1 cellular context compared by ENCODE assay signal in the genomic region with DNA sequence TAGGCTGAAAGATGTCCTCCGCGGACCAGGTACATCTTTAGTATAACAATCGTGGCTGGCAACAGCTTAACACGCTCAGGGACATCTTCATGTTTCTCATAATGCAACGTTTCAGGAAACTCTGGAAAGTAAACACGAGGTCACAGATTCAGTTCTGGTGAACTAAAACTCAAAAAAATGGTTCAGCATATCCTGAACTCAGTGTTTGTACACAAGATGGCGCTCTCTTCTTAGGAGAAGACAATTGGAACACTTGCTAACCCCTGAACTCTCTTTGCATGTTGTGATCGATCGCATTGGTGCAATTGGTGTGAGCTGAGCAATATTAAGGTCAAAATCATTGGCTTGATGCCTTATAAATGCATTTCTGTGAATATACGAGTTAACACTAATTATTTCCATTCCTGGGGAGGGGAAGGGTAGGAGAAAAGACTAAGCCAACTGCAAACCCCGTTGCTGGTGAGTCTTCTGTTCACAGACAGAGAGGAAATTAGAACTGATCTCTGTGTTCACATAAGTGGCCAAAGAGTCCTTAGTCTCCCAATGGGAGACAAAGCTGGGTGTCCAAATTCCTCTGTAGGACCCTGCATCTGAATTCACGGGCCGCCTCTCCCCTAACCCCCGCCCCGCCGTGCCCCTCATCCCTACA.
A peak's percentile ranks its signal among the peaks of the same experiment; 100 is the strongest.
TF ChIP-seq lines count a peak whose summit lies in the region.

No MANE protein-coding gene starts in this region.

TF ChIP-seq in IMR-90, 13 proteins besides CTCF, POLR2A, EP300 and RAD21:
- no peak for TF ChIP-seq MXI1 (IDR thresholded peaks at IDR 0.05; ENCODE audit: borderline replicate concordance, low read depth, low read length)
- TF ChIP-seq, protein P1, sequence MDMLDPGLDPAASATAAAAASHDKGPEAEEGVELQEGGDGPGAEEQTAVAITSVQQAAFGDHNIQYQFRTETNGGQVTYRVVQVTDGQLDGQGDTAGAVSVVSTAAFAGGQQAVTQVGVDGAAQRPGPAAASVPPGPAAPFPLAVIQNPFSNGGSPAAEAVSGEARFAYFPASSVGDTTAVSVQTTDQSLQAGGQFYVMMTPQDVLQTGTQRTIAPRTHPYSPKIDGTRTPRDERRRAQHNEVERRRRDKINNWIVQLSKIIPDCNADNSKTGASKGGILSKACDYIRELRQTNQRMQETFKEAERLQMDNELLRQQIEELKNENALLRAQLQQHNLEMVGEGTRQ (IDR thresholded peaks at IDR 0.05; ENCODE audit: low read depth, low read length), result no peak
- TF ChIP-seq NFE2L2 (IDR thresholded peaks at IDR 0.05; ENCODE audit: low read depth, low read length), result no peak
- TF ChIP-seq, protein P2, sequence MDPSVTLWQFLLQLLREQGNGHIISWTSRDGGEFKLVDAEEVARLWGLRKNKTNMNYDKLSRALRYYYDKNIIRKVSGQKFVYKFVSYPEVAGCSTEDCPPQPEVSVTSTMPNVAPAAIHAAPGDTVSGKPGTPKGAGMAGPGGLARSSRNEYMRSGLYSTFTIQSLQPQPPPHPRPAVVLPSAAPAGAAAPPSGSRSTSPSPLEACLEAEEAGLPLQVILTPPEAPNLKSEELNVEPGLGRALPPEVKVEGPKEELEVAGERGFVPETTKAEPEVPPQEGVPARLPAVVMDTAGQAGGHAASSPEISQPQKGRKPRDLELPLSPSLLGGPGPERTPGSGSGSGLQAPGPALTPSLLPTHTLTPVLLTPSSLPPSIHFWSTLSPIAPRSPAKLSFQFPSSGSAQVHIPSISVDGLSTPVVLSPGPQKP (IDR thresholded peaks at IDR 0.05; ENCODE audit: borderline replicate concordance, low read depth, low read length), result no peak
- no peak for TF ChIP-seq MAFK (IDR thresholded peaks at IDR 0.05; ENCODE audit: low read depth, low read length)
- no peak for TF ChIP-seq RFX5 (IDR thresholded peaks at IDR 0.05; ENCODE audit: low read depth, low read length)
- no peak for TF ChIP-seq RCOR1 (IDR thresholded peaks at IDR 0.05; ENCODE audit: insufficient replicate concordance, low read length)
- TF ChIP-seq SMC3 (IDR thresholded peaks at IDR 0.05; ENCODE audit: low read depth, low read length), result peak; percentile 94
